8 cellular contexts compared by ENCODE assay signal in the genomic region with DNA sequence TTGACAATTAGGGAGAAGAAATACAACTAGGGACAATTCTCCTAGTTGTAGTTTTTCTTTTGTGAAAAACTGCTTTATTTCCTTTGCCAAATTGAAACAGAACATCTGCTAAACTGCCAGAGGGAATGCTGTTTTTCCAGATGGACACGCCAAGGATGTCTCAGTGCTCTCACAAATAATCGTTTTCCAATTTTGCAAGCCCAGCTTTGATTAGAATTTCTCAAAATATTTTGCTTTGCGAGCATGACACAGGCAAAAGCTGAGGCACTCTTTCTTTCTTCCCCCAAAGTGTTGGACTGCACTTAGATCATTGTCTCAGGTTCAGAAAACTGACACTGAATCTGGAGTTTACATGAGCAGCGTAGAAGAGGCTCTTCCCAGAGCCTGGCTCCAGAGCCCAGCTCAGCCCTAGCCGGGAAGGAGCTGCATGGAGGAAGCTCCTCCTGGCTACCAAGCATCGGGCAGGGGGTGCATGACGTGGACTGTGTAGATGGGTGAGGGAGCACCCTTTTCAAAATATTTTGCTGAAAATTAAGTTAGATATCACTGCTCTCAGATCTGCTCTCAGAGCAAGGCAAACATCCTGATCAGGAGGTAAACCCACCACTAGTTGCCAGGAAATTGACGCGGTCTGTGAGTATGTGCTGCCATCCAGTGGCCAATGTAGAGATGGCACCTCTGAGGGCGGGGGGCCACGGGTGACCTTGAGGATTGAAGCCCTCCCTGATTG.
A peak's percentile ranks its signal among the peaks of the same experiment; 100 is the strongest.
DNase-seq lines count a peak whose midpoint lies in the region; ATAC-seq and TF ChIP-seq lines count a peak whose summit lies in the region.

No MANE protein-coding gene starts in this region.

- intact Hi-C loops in left ventricle myocardium superior (cut with micrococcal nuclease): loop anchor here (5.0 to 10.0 kb wide), 2 partner anchors 318 to 591 kb away; no protein-coding TSS in a partner anchor

- no peaks in the 10 kb centered on the region for H3K9me3 ChIP-seq in SK-N-MC (ENCODE audit: low read depth, low read length)

- DNase-seq in COLO829 (ENCODE audit: low spot score) (peak; percentile 42), HS-27A (ENCODE audit: low read depth) (peak; percentile 20), SK-N-MC (ENCODE audit: low read depth, low spot score) (peak; percentile 10), left ventricle myocardium superior (peak; percentile 63), retinal pigment epithelial cell (ENCODE audit: low read depth) (no peak), KG1 (lab: John Stamatoyannopoulos, UW) (no peak)
- DNase-seq in activated naive CD8-positive, alpha-beta T cell treated with anti-CD3 and anti-CD28 coated beads, Interleukin-2, amount 50 U/mL, for 16 hours (ENCODE audit: low read depth, low spot score): peak; percentile 39

- ATAC-seq in GM19452 (IDR thresholded peaks at IDR 0.05; ENCODE audit: unreplicated experiment): peak; percentile 81
- peak; percentile 91 for ATAC-seq in left ventricle myocardium superior

- H3K4me3 ChIP-seq in SK-N-MC (no peak overlapping the region), retinal pigment epithelial cell (ENCODE audit: low read length) (no peak overlapping the region)

- peak; percentile 94 for TF ChIP-seq CTCF in retinal pigment epithelial cell (conservative IDR thresholded peaks at IDR 0.05; ENCODE audit: low read depth, low read length)

- H3K36me3 ChIP-seq in SK-N-MC (ENCODE audit: insufficient read depth, low read length): no peaks in the 10 kb centered on the region

- H3K27ac ChIP-seq in SK-N-MC: no peak overlapping the region

- no peak overlapping the region for H3K9ac ChIP-seq in SK-N-MC (ENCODE audit: insufficient read length)

Comparison
In these comparisons a context has a peak if more than half of its experiments do, and no peak if none do; other contexts are left out.
1. DNase-seq: peak in COLO829 (single experiment), HS-27A (single experiment), SK-N-MC (single experiment), activated naive CD8-positive, alpha-beta T cell treated with anti-CD3 and anti-CD28 coated beads, Interleukin-2, amount 50 U/mL, for 16 hours (single experiment) and left ventricle myocardium superior (single experiment); none in retinal pigment epithelial cell (single experiment) and KG1 (single experiment).